ENCODE assay signal across 1 cellular context in the genomic region with DNA sequence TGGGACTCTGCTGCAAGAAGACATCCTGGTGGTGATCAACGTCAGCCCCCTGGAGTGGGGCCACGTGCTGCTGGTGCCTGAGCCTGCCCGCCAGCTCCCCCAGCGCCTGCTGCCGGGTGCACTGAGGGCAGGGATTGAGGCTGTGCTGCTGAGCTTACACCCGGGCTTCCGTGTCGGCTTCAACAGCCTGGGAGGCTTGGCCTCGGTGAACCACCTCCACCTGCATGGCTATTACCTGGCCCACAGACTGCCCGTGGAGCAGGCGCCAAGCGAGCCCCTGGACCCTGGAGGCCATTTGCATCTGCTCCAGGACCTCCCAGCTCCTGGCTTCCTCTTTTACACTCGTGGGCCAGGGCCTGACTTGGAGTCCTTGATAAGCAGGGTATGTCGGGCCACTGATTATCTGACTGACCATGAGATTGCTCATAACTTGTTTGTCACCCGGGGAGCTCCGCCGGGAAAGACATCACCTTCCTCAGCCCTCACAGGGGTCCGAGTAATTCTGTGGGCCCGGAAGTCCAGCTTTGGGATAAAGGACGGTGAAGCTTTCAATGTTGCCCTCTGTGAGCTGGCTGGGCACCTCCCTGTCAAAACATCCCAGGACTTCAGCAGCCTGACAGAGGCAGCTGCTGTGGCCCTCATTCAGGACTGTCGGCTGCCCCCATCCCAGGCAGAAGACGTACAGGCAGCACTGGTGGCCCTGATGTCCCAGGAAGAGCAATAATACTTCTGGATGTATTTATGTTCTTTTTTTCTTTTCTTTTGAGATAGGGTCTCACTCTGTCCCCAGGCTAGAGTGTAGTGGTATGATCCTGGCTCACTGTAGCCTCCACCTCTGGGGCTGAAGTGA.
TF ChIP-seq lines count a peak whose summit lies in the region.

No MANE protein-coding gene starts in this region.

TF ChIP-seq in K562, 482 proteins besides CTCF, POLR2A, EP300 and RAD21 (continued from another document and continues in another):
- TF ChIP-seq ARID4B (CRISPR knock-in tag; IDR thresholded peaks at IDR 0.05) (0 out of 2 replicates have a peak, but pooled peaks have one; percentile 45), ETV6 (IDR thresholded peaks at IDR 0.05; ENCODE audit: borderline replicate concordance in 1 of 2, low read depth in 2 of 2, low read length in 1 of 2) (no peak), ETV6 (CRISPR knock-in tag; IDR thresholded peaks at IDR 0.05; ENCODE audit: borderline replicate concordance) (no peak), YY1 (IDR thresholded peaks at IDR 0.05; ENCODE audit: borderline replicate concordance in 1 of 3, control insufficient read depth in 1 of 3, extremely low read depth in 1 of 3, insufficient read depth in 3 of 3, insufficient read length in 1 of 3, insufficient replicate concordance in 2 of 3, low read depth in 1 of 3, low read length in 2 of 3) (peak in 2 of 3 experiments; percentile 40 to 53), TBL1XR1 (IDR thresholded peaks at IDR 0.05; ENCODE audit: low read length in 2 of 2) (peak in 1 of 2 experiments; percentile 59; a peak in 1 of 4 replicates), MAZ (CRISPR knock-in tag; conservative IDR thresholded peaks at IDR 0.05 in 1 of 2, IDR thresholded peaks at IDR 0.05 in 1 of 2) (peak in 1 of 2 experiments; percentile 40; a peak in 1 of 4 replicates), ID3 (CRISPR knock-in tag; IDR thresholded peaks at IDR 0.05) (no peak), ID3 (tag; IDR thresholded peaks at IDR 0.05) (no peak), SOX6 (IDR thresholded peaks at IDR 0.05) (peak; percentile 37; the same call in 1 of the 2 replicates), POLR2G (IDR thresholded peaks at IDR 0.05; ENCODE audit: low read depth, low read length) (peak; percentile 63), HDAC6 (IDR thresholded peaks at IDR 0.05; ENCODE audit: low read depth, low read length) (no peak), ZFX (CRISPR knock-in tag; IDR thresholded peaks at IDR 0.05) (peak; percentile 84), KDM5B (IDR thresholded peaks at IDR 0.05; ENCODE audit: insufficient replicate concordance, low read depth, low read length) (peak; percentile 50), ZNF609 (CRISPR knock-in tag; IDR thresholded peaks at IDR 0.05; ENCODE audit: borderline replicate concordance) (no peak)
- TF ChIP-seq, protein P1, sequence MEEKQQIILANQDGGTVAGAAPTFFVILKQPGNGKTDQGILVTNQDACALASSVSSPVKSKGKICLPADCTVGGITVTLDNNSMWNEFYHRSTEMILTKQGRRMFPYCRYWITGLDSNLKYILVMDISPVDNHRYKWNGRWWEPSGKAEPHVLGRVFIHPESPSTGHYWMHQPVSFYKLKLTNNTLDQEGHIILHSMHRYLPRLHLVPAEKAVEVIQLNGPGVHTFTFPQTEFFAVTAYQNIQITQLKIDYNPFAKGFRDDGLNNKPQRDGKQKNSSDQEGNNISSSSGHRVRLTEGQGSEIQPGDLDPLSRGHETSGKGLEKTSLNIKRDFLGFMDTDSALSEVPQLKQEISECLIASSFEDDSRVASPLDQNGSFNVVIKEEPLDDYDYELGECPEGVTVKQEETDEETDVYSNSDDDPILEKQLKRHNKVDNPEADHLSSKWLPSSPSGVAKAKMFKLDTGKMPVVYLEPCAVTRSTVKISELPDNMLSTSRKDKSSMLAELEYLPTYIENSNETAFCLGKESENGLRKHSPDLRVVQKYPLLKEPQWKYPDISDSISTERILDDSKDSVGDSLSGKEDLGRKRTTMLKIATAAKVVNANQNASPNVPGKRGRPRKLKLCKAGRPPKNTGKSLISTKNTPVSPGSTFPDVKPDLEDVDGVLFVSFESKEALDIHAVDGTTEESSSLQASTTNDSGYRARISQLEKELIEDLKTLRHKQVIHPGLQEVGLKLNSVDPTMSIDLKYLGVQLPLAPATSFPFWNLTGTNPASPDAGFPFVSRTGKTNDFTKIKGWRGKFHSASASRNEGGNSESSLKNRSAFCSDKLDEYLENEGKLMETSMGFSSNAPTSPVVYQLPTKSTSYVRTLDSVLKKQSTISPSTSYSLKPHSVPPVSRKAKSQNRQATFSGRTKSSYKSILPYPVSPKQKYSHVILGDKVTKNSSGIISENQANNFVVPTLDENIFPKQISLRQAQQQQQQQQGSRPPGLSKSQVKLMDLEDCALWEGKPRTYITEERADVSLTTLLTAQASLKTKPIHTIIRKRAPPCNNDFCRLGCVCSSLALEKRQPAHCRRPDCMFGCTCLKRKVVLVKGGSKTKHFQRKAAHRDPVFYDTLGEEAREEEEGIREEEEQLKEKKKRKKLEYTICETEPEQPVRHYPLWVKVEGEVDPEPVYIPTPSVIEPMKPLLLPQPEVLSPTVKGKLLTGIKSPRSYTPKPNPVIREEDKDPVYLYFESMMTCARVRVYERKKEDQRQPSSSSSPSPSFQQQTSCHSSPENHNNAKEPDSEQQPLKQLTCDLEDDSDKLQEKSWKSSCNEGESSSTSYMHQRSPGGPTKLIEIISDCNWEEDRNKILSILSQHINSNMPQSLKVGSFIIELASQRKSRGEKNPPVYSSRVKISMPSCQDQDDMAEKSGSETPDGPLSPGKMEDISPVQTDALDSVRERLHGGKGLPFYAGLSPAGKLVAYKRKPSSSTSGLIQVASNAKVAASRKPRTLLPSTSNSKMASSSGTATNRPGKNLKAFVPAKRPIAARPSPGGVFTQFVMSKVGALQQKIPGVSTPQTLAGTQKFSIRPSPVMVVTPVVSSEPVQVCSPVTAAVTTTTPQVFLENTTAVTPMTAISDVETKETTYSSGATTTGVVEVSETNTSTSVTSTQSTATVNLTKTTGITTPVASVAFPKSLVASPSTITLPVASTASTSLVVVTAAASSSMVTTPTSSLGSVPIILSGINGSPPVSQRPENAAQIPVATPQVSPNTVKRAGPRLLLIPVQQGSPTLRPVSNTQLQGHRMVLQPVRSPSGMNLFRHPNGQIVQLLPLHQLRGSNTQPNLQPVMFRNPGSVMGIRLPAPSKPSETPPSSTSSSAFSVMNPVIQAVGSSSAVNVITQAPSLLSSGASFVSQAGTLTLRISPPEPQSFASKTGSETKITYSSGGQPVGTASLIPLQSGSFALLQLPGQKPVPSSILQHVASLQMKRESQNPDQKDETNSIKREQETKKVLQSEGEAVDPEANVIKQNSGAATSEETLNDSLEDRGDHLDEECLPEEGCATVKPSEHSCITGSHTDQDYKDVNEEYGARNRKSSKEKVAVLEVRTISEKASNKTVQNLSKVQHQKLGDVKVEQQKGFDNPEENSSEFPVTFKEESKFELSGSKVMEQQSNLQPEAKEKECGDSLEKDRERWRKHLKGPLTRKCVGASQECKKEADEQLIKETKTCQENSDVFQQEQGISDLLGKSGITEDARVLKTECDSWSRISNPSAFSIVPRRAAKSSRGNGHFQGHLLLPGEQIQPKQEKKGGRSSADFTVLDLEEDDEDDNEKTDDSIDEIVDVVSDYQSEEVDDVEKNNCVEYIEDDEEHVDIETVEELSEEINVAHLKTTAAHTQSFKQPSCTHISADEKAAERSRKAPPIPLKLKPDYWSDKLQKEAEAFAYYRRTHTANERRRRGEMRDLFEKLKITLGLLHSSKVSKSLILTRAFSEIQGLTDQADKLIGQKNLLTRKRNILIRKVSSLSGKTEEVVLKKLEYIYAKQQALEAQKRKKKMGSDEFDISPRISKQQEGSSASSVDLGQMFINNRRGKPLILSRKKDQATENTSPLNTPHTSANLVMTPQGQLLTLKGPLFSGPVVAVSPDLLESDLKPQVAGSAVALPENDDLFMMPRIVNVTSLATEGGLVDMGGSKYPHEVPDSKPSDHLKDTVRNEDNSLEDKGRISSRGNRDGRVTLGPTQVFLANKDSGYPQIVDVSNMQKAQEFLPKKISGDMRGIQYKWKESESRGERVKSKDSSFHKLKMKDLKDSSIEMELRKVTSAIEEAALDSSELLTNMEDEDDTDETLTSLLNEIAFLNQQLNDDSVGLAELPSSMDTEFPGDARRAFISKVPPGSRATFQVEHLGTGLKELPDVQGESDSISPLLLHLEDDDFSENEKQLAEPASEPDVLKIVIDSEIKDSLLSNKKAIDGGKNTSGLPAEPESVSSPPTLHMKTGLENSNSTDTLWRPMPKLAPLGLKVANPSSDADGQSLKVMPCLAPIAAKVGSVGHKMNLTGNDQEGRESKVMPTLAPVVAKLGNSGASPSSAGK (IDR thresholded peaks at IDR 0.05) = peak; percentile 62
- TF ChIP-seq, protein P2, sequence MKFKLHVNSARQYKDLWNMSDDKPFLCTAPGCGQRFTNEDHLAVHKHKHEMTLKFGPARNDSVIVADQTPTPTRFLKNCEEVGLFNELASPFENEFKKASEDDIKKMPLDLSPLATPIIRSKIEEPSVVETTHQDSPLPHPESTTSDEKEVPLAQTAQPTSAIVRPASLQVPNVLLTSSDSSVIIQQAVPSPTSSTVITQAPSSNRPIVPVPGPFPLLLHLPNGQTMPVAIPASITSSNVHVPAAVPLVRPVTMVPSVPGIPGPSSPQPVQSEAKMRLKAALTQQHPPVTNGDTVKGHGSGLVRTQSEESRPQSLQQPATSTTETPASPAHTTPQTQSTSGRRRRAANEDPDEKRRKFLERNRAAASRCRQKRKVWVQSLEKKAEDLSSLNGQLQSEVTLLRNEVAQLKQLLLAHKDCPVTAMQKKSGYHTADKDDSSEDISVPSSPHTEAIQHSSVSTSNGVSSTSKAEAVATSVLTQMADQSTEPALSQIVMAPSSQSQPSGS (CRISPR knock-in tag; IDR thresholded peaks at IDR 0.05) = no peak
- TF ChIP-seq, protein P3, sequence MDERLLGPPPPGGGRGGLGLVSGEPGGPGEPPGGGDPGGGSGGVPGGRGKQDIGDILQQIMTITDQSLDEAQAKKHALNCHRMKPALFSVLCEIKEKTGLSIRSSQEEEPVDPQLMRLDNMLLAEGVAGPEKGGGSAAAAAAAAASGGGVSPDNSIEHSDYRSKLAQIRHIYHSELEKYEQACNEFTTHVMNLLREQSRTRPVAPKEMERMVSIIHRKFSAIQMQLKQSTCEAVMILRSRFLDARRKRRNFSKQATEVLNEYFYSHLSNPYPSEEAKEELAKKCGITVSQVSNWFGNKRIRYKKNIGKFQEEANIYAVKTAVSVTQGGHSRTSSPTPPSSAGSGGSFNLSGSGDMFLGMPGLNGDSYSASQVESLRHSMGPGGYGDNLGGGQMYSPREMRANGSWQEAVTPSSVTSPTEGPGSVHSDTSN (CRISPR knock-in tag; IDR thresholded peaks at IDR 0.05; ENCODE audit: low read depth) = no peak
- TF ChIP-seq, protein P3 (tag; conservative IDR thresholded peaks at IDR 0.05; ENCODE audit: low read depth) = 0 out of 2 replicates have a peak, but pooled peaks have one; percentile 6
